In the genomic region with DNA sequence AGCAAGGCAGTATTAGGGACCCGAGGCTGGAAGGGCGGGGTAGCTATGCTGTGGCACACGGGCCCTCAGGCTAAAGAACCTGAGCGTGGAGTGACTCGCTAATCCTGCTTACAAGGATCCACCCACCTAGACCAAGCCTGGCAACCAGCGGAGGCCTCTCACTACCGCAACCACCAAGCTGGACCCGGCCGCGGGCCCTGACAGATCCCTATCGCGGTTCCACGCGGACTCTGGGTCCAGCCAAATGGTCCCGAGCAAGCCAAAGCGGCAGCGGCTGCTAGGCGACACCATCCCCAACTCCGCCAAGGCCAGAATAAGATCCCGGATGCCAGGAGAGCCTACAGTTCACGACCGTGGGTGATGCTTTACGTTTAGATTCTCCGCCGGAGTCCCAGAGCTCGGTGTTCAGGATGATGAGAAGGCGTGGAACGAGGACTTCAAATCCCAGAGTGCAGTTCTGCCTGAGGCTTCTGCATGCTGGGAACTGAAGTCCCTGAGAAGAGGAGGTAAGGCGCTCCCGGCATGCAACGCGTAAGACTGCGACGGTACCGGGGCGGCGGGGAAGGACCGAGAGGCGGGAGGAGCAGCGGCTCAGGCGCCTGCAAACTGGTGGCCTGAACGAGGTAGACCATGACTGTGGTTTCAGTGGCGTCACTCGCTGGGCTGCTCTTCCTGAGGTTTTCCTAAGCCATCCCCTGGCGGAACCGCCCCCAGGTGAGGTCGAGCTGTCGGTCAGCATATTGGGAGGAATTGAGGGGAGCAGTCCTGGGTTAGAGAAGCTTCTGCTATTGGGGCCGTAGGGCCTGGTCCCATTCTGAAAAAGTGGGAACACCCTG, we compare ENCODE assay signal across 1 cellular context.
TF ChIP-seq lines count a peak whose summit lies in the region.

A gene with protein sequence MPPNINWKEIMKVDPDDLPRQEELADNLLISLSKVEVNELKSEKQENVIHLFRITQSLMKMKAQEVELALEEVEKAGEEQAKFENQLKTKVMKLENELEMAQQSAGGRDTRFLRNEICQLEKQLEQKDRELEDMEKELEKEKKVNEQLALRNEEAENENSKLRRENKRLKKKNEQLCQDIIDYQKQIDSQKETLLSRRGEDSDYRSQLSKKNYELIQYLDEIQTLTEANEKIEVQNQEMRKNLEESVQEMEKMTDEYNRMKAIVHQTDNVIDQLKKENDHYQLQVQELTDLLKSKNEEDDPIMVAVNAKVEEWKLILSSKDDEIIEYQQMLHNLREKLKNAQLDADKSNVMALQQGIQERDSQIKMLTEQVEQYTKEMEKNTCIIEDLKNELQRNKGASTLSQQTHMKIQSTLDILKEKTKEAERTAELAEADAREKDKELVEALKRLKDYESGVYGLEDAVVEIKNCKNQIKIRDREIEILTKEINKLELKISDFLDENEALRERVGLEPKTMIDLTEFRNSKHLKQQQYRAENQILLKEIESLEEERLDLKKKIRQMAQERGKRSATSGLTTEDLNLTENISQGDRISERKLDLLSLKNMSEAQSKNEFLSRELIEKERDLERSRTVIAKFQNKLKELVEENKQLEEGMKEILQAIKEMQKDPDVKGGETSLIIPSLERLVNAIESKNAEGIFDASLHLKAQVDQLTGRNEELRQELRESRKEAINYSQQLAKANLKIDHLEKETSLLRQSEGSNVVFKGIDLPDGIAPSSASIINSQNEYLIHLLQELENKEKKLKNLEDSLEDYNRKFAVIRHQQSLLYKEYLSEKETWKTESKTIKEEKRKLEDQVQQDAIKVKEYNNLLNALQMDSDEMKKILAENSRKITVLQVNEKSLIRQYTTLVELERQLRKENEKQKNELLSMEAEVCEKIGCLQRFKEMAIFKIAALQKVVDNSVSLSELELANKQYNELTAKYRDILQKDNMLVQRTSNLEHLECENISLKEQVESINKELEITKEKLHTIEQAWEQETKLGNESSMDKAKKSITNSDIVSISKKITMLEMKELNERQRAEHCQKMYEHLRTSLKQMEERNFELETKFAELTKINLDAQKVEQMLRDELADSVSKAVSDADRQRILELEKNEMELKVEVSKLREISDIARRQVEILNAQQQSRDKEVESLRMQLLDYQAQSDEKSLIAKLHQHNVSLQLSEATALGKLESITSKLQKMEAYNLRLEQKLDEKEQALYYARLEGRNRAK (N-terminal part only) (minus strand): TSS at position 315 of the 836 bp plus-strand sequence. CDS start 781 bp downstream, outside the sequence.
A gene (plus strand): TSS at position 534 of the 836 bp plus-strand sequence. CDS start 6,009 bp downstream, outside the sequence.

TF ChIP-seq in K562, 482 proteins besides CTCF, POLR2A, EP300 and RAD21 (continued from another document and continues in another):
- TF ChIP-seq SMAD4 (CRISPR knock-in tag; conservative IDR thresholded peaks at IDR 0.05) (0 out of 2 replicates have a peak, but pooled peaks have one; percentile 30), ZNF197 (CRISPR knock-in tag; IDR thresholded peaks at IDR 0.05; ENCODE audit: low read depth) (peak; percentile 96; the same call in 1 of the 2 replicates), FOXA3 (CRISPR knock-in tag; conservative IDR thresholded peaks at IDR 0.05 in 1 of 2, IDR thresholded peaks at IDR 0.05 in 1 of 2) (0 out of 4 replicates have a peak, but pooled peaks of 1 of the 2 experiments have one; percentile 46), HDAC1 (IDR thresholded peaks at IDR 0.05) (peak in 1 of 2 experiments; percentile 91; a peak in 2 of 4 replicates), ZNF24 (IDR thresholded peaks at IDR 0.05) (0 out of 2 replicates have a peak, but pooled peaks have one; percentile 84), SMARCB1 (IDR thresholded peaks at IDR 0.05; ENCODE audit: insufficient read length, low read depth) (no peak), RFX1 (IDR thresholded peaks at IDR 0.05) (peak; percentile 93), KLF1 (tag; IDR thresholded peaks at IDR 0.05) (no peak), ELF2 (CRISPR knock-in tag; IDR thresholded peaks at IDR 0.05) (no peak), BRD4 (IDR thresholded peaks at IDR 0.05) (no peak), NFE2 (IDR thresholded peaks at IDR 0.05; ENCODE audit: low read depth) (no peak), JUND (IDR thresholded peaks at IDR 0.05; ENCODE audit: borderline replicate concordance, low read depth, low read length) (peak; percentile 70; the same call in 1 of the 2 replicates), JUND (tag; IDR thresholded peaks at IDR 0.05; ENCODE audit: borderline replicate concordance, low read depth, low read length) (no peak; the same call in 1 of the 3 replicates), FOS (IDR thresholded peaks at IDR 0.05; ENCODE audit: extremely low read depth, insufficient read length) (peak; percentile 24), SOX6 (IDR thresholded peaks at IDR 0.05) (no peak), CBFA2T3 (IDR thresholded peaks at IDR 0.05) (no peak), YY1 (IDR thresholded peaks at IDR 0.05; ENCODE audit: borderline replicate concordance in 1 of 3, control insufficient read depth in 1 of 3, extremely low read depth in 1 of 3, insufficient read depth in 3 of 3, insufficient read length in 1 of 3, insufficient replicate concordance in 2 of 3, low read depth in 1 of 3, low read length in 2 of 3) (peak in 2 of 3 experiments; percentile 45 to 63)
- TF ChIP-seq, protein P1, sequence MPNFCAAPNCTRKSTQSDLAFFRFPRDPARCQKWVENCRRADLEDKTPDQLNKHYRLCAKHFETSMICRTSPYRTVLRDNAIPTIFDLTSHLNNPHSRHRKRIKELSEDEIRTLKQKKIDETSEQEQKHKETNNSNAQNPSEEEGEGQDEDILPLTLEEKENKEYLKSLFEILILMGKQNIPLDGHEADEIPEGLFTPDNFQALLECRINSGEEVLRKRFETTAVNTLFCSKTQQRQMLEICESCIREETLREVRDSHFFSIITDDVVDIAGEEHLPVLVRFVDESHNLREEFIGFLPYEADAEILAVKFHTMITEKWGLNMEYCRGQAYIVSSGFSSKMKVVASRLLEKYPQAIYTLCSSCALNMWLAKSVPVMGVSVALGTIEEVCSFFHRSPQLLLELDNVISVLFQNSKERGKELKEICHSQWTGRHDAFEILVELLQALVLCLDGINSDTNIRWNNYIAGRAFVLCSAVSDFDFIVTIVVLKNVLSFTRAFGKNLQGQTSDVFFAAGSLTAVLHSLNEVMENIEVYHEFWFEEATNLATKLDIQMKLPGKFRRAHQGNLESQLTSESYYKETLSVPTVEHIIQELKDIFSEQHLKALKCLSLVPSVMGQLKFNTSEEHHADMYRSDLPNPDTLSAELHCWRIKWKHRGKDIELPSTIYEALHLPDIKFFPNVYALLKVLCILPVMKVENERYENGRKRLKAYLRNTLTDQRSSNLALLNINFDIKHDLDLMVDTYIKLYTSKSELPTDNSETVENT (CRISPR knock-in tag; IDR thresholded peaks at IDR 0.05), result 0 out of 2 replicates have a peak, but pooled peaks have one; percentile 42
- TF ChIP-seq, protein P2, sequence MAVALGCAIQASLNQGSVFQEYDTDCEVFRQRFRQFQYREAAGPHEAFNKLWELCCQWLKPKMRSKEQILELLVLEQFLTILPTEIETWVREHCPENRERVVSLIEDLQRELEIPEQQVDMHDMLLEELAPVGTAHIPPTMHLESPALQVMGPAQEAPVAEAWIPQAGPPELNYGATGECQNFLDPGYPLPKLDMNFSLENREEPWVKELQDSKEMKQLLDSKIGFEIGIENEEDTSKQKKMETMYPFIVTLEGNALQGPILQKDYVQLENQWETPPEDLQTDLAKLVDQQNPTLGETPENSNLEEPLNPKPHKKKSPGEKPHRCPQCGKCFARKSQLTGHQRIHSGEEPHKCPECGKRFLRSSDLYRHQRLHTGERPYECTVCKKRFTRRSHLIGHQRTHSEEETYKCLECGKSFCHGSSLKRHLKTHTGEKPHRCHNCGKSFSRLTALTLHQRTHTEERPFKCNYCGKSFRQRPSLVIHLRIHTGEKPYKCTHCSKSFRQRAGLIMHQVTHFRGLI (CRISPR knock-in tag; IDR thresholded peaks at IDR 0.05), result 0 out of 2 replicates have a peak, but pooled peaks have one; percentile 12
- TF ChIP-seq, protein P3, sequence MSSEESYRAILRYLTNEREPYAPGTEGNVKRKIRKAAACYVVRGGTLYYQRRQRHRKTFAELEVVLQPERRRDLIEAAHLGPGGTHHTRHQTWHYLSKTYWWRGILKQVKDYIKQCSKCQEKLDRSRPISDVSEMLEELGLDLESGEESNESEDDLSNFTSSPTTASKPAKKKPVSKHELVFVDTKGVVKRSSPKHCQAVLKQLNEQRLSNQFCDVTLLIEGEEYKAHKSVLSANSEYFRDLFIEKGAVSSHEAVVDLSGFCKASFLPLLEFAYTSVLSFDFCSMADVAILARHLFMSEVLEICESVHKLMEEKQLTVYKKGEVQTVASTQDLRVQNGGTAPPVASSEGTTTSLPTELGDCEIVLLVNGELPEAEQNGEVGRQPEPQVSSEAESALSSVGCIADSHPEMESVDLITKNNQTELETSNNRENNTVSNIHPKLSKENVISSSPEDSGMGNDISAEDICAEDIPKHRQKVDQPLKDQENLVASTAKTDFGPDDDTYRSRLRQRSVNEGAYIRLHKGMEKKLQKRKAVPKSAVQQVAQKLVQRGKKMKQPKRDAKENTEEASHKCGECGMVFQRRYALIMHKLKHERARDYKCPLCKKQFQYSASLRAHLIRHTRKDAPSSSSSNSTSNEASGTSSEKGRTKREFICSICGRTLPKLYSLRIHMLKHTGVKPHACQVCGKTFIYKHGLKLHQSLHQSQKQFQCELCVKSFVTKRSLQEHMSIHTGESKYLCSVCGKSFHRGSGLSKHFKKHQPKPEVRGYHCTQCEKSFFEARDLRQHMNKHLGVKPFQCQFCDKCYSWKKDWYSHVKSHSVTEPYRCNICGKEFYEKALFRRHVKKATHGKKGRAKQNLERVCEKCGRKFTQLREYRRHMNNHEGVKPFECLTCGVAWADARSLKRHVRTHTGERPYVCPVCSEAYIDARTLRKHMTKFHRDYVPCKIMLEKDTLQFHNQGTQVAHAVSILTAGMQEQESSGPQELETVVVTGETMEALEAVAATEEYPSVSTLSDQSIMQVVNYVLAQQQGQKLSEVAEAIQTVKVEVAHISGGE (CRISPR knock-in tag; IDR thresholded peaks at IDR 0.05), result peak; percentile 47 to 91 (median 63); a peak in 4 of 6 replicates
- TF ChIP-seq, protein P4, sequence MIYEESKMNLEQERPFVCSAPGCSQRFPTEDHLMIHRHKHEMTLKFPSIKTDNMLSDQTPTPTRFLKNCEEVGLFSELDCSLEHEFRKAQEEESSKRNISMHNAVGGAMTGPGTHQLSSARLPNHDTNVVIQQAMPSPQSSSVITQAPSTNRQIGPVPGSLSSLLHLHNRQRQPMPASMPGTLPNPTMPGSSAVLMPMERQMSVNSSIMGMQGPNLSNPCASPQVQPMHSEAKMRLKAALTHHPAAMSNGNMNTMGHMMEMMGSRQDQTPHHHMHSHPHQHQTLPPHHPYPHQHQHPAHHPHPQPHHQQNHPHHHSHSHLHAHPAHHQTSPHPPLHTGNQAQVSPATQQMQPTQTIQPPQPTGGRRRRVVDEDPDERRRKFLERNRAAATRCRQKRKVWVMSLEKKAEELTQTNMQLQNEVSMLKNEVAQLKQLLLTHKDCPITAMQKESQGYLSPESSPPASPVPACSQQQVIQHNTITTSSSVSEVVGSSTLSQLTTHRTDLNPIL (CRISPR knock-in tag; IDR thresholded peaks at IDR 0.05), result no peak
- TF ChIP-seq, protein P5, sequence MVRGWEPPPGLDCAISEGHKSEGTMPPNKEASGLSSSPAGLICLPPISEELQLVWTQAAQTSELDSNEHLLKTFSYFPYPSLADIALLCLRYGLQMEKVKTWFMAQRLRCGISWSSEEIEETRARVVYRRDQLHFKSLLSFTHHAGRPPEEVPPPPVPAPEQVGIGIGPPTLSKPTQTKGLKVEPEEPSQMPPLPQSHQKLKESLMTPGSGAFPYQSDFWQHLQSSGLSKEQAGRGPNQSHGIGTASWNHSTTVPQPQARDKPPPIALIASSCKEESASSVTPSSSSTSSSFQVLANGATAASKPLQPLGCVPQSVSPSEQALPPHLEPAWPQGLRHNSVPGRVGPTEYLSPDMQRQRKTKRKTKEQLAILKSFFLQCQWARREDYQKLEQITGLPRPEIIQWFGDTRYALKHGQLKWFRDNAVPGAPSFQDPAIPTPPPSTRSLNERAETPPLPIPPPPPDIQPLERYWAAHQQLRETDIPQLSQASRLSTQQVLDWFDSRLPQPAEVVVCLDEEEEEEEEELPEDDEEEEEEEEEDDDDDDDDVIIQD (CRISPR knock-in tag; IDR thresholded peaks at IDR 0.05), result no peak
